15 cellular contexts compared by ENCODE assay signal in genomic region chr11:37712246-37712645, GRCh38.
DNase-seq lines count a peak whose midpoint lies in the region; ATAC-seq and TF ChIP-seq lines count a peak whose summit lies in the region.
"Had no signal": no experiment of that assay in that cellular context is flagged by ENCODE, and none has a peak within 500 bp of the region (broad histone marks: within the 10 kb centered on the region; RNA-seq: fewer than 3 reads in every experiment).

No MANE protein-coding gene starts in this region.

- H4K20me1 ChIP-seq in Loucy (ENCODE audit: insufficient read depth, low read length, poor library complexity, severe bottlenecking), result no peaks in the 10 kb centered on the region

- H3K27ac ChIP-seq in VCaP, result no peak overlapping the region
- H3K27ac ChIP-seq: SJCRH30 had no signal

- no peaks in the 10 kb centered on the region for H3K36me3 ChIP-seq in Loucy (ENCODE audit: insufficient read depth, low read length)
- H3K36me3 ChIP-seq: SJCRH30 had no signal

- ATAC-seq in GM21717 (IDR thresholded peaks at IDR 0.05; ENCODE audit: unreplicated experiment) (no peak), GM21619 (IDR thresholded peaks at IDR 0.05; ENCODE audit: unreplicated experiment) (no peak), GM21723 (IDR thresholded peaks at IDR 0.05; ENCODE audit: unreplicated experiment) (no peak)
- ATAC-seq: naive thymus-derived CD4-positive, alpha-beta T cell had no signal

- H3K4me2 ChIP-seq in Loucy (ENCODE audit: low read depth, low read length, poor library complexity, severe bottlenecking), result no peak overlapping the region

- TF ChIP-seq CTCF in Loucy (conservative IDR thresholded peaks at IDR 0.05; ENCODE audit: low read length), result peak; percentile 15; the same call in 1 of the 2 replicates
- TF ChIP-seq CTCF in VCaP (conservative IDR thresholded peaks at IDR 0.05), result peak; percentile 22

- H3K79me2 ChIP-seq in Loucy (ENCODE audit: insufficient read depth, low read length), result no peaks in the 10 kb centered on the region

- H3K4me3 ChIP-seq in Loucy (ENCODE audit: low read length, poor library complexity, severe bottlenecking), result no peak overlapping the region
- H3K4me3 ChIP-seq: SJCRH30 had no signal

- no peak overlapping the region for H2AFZ ChIP-seq in Loucy (ENCODE audit: low read length)

- H3K4me1 ChIP-seq in Loucy (ENCODE audit: insufficient read depth, low read length, poor library complexity, severe bottlenecking), result no peaks in the 10 kb centered on the region
- H3K4me1 ChIP-seq: SJCRH30 had no signal

- DNase-seq in EH (ENCODE audit: low read depth) (peak; percentile 29), islet precursor cell (peak; percentile 56), AG08396 (ENCODE audit: low spot score) (no peak)
- DNase-seq: activated CD4-positive, alpha-beta memory T cell treated with anti-CD3 and anti-CD28 coated beads, Interleukin-2, amount 10 ng/mL, durations not matched to agents 7 days and 5 days; activated naive CD8-positive, alpha-beta T cell treated with anti-CD3 and anti-CD28 coated beads for 36 hours; effector memory CD4-positive, alpha-beta T cell; naive thymus-derived CD4-positive, alpha-beta T cell; NCI-H1694 treated with DMSO at 0.1 percent for 48 hours; stimulated activated naive CD4-positive, alpha-beta T cell had no signal

- H3F3A ChIP-seq in Loucy (ENCODE audit: low read depth), result no peaks in the 10 kb centered on the region

- no peaks in the 10 kb centered on the region for H3K9me2 ChIP-seq in Loucy (replicated peaks; ENCODE audit: low read depth, low read length)

- no peak overlapping the region for H3K9ac ChIP-seq in Loucy (ENCODE audit: low read depth, low read length, poor library complexity, severe bottlenecking)

- no peaks in the 10 kb centered on the region for H3K27me3 ChIP-seq in Loucy (ENCODE audit: insufficient read depth, low read length, poor library complexity, severe bottlenecking)
- H3K27me3 ChIP-seq: SJCRH30 had no signal

- H3K9me3 ChIP-seq in Loucy (ENCODE audit: insufficient read depth, low read depth, low read length), result no peaks in the 10 kb centered on the region
- H3K9me3 ChIP-seq: SJCRH30 had no signal
